1 cellular context compared by ENCODE assay signal in the genomic region with DNA sequence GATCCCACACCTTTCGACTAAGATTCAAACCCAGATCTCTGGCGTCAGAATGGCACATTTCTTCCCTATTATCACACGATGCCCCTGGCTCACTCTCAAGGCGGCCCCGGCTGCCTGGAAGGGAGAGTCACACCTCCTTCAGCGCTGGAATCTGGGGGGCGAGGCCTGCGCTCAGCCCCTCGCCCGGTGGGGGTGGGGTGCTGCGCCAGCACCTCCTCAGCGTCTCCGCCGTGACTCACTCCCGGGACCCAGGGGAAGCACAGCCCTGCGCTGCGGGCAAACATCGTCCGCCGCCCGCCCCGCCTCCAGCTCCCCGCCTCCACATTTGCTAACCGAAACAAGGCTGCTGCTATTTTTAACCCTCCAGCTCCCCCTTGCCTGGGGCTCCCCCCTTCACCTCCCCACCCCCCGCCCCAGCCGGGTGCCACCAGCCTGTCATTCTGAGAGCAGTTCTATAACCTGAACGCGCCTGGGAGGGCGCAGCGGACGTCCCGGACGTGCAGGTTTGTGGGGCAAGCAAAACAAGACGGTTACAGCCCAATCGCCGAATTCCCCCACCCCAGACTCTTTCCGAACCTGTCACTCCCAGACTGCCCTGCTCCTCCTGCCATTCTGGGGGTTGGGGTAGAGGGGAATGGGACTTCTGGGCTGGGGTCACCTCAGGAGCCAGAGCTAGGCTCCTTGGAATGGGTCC.
TF ChIP-seq lines count a peak whose summit lies in the region.

No MANE protein-coding gene starts in this region.

TF ChIP-seq in GM23338, 12 proteins besides CTCF, POLR2A, EP300 and RAD21 (continued from another document):
- TF ChIP-seq, protein P1, sequence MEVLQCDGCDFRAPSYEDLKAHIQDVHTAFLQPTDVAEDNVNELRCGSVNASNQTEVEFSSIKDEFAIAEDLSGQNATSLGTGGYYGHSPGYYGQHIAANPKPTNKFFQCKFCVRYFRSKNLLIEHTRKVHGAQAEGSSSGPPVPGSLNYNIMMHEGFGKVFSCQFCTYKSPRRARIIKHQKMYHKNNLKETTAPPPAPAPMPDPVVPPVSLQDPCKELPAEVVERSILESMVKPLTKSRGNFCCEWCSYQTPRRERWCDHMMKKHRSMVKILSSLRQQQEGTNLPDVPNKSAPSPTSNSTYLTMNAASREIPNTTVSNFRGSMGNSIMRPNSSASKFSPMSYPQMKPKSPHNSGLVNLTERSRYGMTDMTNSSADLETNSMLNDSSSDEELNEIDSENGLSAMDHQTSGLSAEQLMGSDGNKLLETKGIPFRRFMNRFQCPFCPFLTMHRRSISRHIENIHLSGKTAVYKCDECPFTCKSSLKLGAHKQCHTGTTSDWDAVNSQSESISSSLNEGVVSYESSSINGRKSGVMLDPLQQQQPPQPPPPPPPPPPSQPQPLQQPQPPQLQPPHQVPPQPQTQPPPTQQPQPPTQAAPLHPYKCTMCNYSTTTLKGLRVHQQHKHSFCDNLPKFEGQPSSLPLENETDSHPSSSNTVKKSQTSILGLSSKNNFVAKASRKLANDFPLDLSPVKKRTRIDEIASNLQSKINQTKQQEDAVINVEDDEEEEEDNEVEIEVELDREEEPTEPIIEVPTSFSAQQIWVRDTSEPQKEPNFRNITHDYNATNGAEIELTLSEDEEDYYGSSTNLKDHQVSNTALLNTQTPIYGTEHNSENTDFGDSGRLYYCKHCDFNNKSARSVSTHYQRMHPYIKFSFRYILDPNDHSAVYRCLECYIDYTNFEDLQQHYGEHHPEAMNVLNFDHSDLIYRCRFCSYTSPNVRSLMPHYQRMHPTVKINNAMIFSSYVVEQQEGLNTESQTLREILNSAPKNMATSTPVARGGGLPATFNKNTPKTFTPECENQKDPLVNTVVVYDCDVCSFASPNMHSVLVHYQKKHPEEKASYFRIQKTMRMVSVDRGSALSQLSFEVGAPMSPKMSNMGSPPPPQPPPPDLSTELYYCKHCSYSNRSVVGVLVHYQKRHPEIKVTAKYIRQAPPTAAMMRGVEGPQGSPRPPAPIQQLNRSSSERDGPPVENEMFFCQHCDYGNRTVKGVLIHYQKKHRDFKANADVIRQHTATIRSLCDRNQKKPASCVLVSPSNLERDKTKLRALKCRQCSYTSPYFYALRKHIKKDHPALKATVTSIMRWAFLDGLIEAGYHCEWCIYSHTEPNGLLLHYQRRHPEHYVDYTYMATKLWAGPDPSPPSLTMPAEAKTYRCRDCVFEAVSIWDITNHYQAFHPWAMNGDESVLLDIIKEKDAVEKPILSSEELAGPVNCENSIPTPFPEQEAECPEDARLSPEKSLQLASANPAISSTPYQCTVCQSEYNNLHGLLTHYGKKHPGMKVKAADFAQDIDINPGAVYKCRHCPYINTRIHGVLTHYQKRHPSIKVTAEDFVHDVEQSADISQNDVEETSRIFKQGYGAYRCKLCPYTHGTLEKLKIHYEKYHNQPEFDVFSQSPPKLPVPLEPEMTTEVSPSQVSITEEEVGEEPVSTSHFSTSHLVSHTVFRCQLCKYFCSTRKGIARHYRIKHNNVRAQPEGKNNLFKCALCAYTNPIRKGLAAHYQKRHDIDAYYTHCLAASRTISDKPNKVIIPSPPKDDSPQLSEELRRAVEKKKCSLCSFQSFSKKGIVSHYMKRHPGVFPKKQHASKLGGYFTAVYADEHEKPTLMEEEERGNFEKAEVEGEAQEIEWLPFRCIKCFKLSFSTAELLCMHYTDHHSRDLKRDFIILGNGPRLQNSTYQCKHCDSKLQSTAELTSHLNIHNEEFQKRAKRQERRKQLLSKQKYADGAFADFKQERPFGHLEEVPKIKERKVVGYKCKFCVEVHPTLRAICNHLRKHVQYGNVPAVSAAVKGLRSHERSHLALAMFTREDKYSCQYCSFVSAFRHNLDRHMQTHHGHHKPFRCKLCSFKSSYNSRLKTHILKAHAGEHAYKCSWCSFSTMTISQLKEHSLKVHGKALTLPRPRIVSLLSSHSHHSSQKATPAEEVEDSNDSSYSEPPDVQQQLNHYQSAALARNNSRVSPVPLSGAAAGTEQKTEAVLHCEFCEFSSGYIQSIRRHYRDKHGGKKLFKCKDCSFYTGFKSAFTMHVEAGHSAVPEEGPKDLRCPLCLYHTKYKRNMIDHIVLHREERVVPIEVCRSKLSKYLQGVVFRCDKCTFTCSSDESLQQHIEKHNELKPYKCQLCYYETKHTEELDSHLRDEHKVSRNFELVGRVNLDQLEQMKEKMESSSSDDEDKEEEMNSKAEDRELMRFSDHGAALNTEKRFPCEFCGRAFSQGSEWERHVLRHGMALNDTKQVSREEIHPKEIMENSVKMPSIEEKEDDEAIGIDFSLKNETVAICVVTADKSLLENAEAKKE (CRISPR knock-in tag; IDR thresholded peaks at IDR 0.05): no peak
- TF ChIP-seq, protein P2, sequence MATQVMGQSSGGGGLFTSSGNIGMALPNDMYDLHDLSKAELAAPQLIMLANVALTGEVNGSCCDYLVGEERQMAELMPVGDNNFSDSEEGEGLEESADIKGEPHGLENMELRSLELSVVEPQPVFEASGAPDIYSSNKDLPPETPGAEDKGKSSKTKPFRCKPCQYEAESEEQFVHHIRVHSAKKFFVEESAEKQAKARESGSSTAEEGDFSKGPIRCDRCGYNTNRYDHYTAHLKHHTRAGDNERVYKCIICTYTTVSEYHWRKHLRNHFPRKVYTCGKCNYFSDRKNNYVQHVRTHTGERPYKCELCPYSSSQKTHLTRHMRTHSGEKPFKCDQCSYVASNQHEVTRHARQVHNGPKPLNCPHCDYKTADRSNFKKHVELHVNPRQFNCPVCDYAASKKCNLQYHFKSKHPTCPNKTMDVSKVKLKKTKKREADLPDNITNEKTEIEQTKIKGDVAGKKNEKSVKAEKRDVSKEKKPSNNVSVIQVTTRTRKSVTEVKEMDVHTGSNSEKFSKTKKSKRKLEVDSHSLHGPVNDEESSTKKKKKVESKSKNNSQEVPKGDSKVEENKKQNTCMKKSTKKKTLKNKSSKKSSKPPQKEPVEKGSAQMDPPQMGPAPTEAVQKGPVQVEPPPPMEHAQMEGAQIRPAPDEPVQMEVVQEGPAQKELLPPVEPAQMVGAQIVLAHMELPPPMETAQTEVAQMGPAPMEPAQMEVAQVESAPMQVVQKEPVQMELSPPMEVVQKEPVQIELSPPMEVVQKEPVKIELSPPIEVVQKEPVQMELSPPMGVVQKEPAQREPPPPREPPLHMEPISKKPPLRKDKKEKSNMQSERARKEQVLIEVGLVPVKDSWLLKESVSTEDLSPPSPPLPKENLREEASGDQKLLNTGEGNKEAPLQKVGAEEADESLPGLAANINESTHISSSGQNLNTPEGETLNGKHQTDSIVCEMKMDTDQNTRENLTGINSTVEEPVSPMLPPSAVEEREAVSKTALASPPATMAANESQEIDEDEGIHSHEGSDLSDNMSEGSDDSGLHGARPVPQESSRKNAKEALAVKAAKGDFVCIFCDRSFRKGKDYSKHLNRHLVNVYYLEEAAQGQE (IDR thresholded peaks at IDR 0.05; ENCODE audit: unreplicated experiment): no peak
- TF ChIP-seq, protein P3, sequence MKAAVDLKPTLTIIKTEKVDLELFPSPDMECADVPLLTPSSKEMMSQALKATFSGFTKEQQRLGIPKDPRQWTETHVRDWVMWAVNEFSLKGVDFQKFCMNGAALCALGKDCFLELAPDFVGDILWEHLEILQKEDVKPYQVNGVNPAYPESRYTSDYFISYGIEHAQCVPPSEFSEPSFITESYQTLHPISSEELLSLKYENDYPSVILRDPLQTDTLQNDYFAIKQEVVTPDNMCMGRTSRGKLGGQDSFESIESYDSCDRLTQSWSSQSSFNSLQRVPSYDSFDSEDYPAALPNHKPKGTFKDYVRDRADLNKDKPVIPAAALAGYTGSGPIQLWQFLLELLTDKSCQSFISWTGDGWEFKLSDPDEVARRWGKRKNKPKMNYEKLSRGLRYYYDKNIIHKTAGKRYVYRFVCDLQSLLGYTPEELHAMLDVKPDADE (IDR thresholded peaks at IDR 0.05): no peak
- TF ChIP-seq NANOG (IDR thresholded peaks at IDR 0.05; ENCODE audit: borderline replicate concordance) (no peak), CREB1 (CRISPR knock-in tag; IDR thresholded peaks at IDR 0.05; ENCODE audit: low read depth) (peak; percentile 69), JUNB (IDR thresholded peaks at IDR 0.05; ENCODE audit: unreplicated experiment) (no peak)
